ENCODE assay signal across 18 cellular contexts in the genomic region with DNA sequence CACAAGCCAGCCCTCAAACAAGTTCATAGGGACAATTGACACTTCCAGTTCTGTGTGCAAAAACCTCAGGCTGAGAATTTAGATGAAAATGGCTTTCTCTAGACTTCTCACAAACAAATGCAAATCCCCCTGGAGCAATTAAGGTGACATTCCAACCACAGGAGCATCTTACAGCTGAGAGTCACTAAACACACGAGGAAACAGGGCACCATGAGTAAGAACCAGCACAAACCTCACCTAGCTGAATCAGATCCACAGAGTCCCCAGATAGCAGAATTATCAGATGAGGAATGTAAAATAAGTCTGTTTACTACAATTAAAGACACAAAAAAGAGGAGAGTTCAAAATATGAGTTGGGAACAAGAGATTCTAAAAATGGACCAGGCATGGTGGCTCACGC.
"Had no signal": no experiment of that assay in that cellular context is flagged by ENCODE, and none has a peak within 500 bp of the region (broad histone marks: within the 10 kb centered on the region; RNA-seq: fewer than 3 reads in every experiment).

No MANE protein-coding gene starts in this region.

- H3K36me3 Mint-ChIP-seq: naive thymus-derived CD8-positive, alpha-beta T cell had no signal

- H3K4me3 Mint-ChIP-seq: naive thymus-derived CD8-positive, alpha-beta T cell; stimulated activated naive B cell treated with anti-CD40 and anti-IgM and Interleukin-4, amounts not matched to agents 10 μg/mL and 1 μg/mL and 100 μg/mL, for 72 hours; stimulated activated naive CD8-positive, alpha-beta T cell treated with anti-CD3 and anti-CD28 coated beads, Interleukin-15, amount 100 ng/mL, for 72 hours had no signal

- H3K9me3 ChIP-seq: colonic mucosa, neutrophil, sigmoid colon, testis had no signal

- H3K4me3 ChIP-seq: colonic mucosa, heart left ventricle, mucosa of descending colon, right atrium auricular region, sigmoid colon, skin epidermis, testis, tibial nerve had no signal

- DNase-seq: colonic mucosa; dermis blood vessel endothelial cell; hypothalamus; mammary epithelial cell; mucosa of descending colon; stimulated activated CD4-positive, alpha-beta T cell treated with anti-CD3 and anti-CD28 coated beads, Interleukin-2, amount 100 ng/mL, for 24 hours; stimulated activated CD4-positive, alpha-beta T cell treated with anti-CD3 and anti-CD28 coated beads, Interleukin-4, amount 100 ng/mL, for 4 hours; stimulated activated naive B cell treated with anti-CD40 and anti-IgM and Interleukin-4, amounts not matched to agents 10 μg/mL and 1 μg/mL and 100 μg/mL, for 72 hours; stimulated activated naive CD8-positive, alpha-beta T cell treated with anti-CD3 and anti-CD28 coated beads, Interleukin-15, amount 100 ng/mL, for 72 hours; testis had no signal

- H3K27ac ChIP-seq: colonic mucosa, heart left ventricle, neutrophil, right atrium auricular region, sigmoid colon, skin epidermis, testis, tibial nerve had no signal

- H3K27ac Mint-ChIP-seq: naive thymus-derived CD8-positive, alpha-beta T cell; stimulated activated naive B cell treated with anti-CD40 and anti-IgM and Interleukin-4, amounts not matched to agents 10 μg/mL and 1 μg/mL and 100 μg/mL, for 72 hours; stimulated activated naive CD8-positive, alpha-beta T cell treated with anti-CD3 and anti-CD28 coated beads, Interleukin-15, amount 100 ng/mL, for 72 hours had no signal

- H3K27me3 Mint-ChIP-seq: stimulated activated naive B cell treated with anti-CD40 and anti-IgM and Interleukin-4, amounts not matched to agents 10 μg/mL and 1 μg/mL and 100 μg/mL, for 72 hours; stimulated activated naive CD8-positive, alpha-beta T cell treated with anti-CD3 and anti-CD28 coated beads, Interleukin-15, amount 100 ng/mL, for 72 hours had no signal

- ATAC-seq: heart left ventricle; left lobe of liver; mucosa of descending colon; naive thymus-derived CD8-positive, alpha-beta T cell; stimulated activated naive B cell treated with anti-CD40 and anti-IgM and Interleukin-4, amounts not matched to agents 10 μg/mL and 1 μg/mL and 100 μg/mL, for 72 hours; stimulated activated naive CD8-positive, alpha-beta T cell treated with anti-CD3 and anti-CD28 coated beads, Interleukin-15, amount 100 ng/mL, for 72 hours had no signal

- H3K27me3 ChIP-seq: colonic mucosa, heart left ventricle, neutrophil, right atrium auricular region, sigmoid colon, testis, tibial nerve had no signal

- H3K36me3 ChIP-seq: colonic mucosa, heart left ventricle, neutrophil, right atrium auricular region, sigmoid colon, tibial nerve had no signal

- H3K4me1 ChIP-seq: colonic mucosa, testis had no signal
